ENCODE assay signal across 17 cellular contexts in the genomic region with DNA sequence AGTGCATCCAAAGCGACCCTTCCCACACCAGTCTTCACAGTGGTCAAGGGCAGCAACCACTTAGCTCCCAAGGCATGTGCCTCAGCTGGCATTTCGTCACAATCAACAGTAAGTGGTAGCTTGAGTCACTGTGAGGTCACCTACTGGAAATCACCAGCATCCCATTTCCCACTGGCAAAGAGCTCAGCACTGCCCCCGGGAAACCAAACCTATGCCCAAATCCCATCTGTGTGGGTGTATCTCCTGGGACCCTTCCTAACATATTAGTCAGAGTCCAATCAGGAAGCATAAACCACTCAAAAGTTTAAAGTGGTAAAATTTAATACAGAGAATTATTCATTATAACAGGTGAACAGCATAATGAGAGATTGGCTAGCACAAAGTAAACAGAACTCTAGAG. TPM values are rescaled to one million over a fixed set of nuclear protein-coding genes. Genes with fewer than 3 reads are reported as not detected.
"Had no signal": no experiment of that assay in that cellular context is flagged by ENCODE, and none has a peak within 500 bp of the region (broad histone marks: within the 10 kb centered on the region; RNA-seq: fewer than 3 reads in every experiment).

No MANE protein-coding gene starts in this region.

RNA-seq across cellular contexts. Expression of a gene that starts 47.2 kb away (rescaled TPM):
- total RNA-seq: natural killer cell, occipital lobe, prostate gland, pulmonary artery endothelial cell, right atrium auricular region, sciatic nerve, smooth muscle cell, suprapubic skin, transverse colon, upper lobe of right lung, uterus had no signal
- polyA plus RNA-seq: naive thymus-derived CD4-positive, alpha-beta T cell; neural cell; ovary; smooth muscle cell; spleen; thymus; urinary bladder had no signal
